ENCODE assay signal across 23 cellular contexts in genomic region chr18:966095-967036, GRCh38.
"Had no signal": no experiment of that assay in that cellular context is flagged by ENCODE, and none has a peak within 500 bp of the region (broad histone marks: within the 10 kb centered on the region; RNA-seq: fewer than 3 reads in every experiment).

No MANE protein-coding gene starts in this region.

- H3K9me3 Mint-ChIP-seq: activated naive CD4-positive, alpha-beta T cell treated with anti-CD3 and anti-CD28 coated beads, Interleukin-2, amount 10 ng/mL, durations not matched to agents 7 days and 5 days; activated naive CD8-positive, alpha-beta T cell treated with anti-CD3 and anti-CD28 coated beads, Interleukin-2, amount 50 U/mL, for 24 hours had no signal

- H2AFZ ChIP-seq: hepatocyte, neural progenitor cell had no signal

- H3K27me3 ChIP-seq: brain microvascular endothelial cell, colonic mucosa, foreskin keratinocyte, neural progenitor cell, right atrium auricular region, suprapubic skin, vagina had no signal

- H3K4me3 ChIP-seq: colonic mucosa, hepatocyte, mucosa of descending colon, neural progenitor cell, prostate gland, right atrium auricular region, suprapubic skin, transverse colon, vagina had no signal

- DNase-seq: activated CD4-positive, alpha-beta T cell treated with anti-CD3 and anti-CD28 coated beads, Interleukin-2, amount 10 ng/mL, durations not matched to agents 7 days and 5 days; activated CD8-positive, alpha-beta memory T cell treated with anti-CD3 and anti-CD28 coated beads, Interleukin-2, amount 50 U/mL, for 4 hours; activated naive CD4-positive, alpha-beta T cell treated with anti-CD3 and anti-CD28 coated beads, Interleukin-2, amount 10 ng/mL, durations not matched to agents 7 days and 5 days; activated naive CD8-positive, alpha-beta T cell treated with anti-CD3 and anti-CD28 coated beads, Interleukin-2, amount 50 U/mL, for 24 hours; activated T-cell treated with anti-CD3 and anti-CD28 coated beads, Interleukin-2, amount 50 U/mL, for 4 hours; brain microvascular endothelial cell; central memory CD4-positive, alpha-beta T cell; colonic mucosa; endodermal cell; foreskin keratinocyte; mucosa of descending colon; naive B cell; stimulated activated naive CD8-positive, alpha-beta T cell treated with anti-CD3 and anti-CD28 coated beads, Interleukin-15, amount 100 ng/mL, for 72 hours; transverse colon had no signal

- H3K9ac ChIP-seq: neural progenitor cell had no signal

- H3K36me3 ChIP-seq: brain microvascular endothelial cell, colonic mucosa, neural progenitor cell, prostate gland, right atrium auricular region, suprapubic skin, transverse colon, vagina had no signal

- H3K27ac Mint-ChIP-seq: activated CD4-positive, alpha-beta T cell treated with anti-CD3 and anti-CD28 coated beads, Interleukin-2, amount 10 ng/mL, durations not matched to agents 7 days and 5 days; activated naive CD4-positive, alpha-beta T cell treated with anti-CD3 and anti-CD28 coated beads, Interleukin-2, amount 10 ng/mL, durations not matched to agents 7 days and 5 days; activated naive CD8-positive, alpha-beta T cell treated with anti-CD3 and anti-CD28 coated beads, Interleukin-2, amount 50 U/mL, for 24 hours; endodermal cell; memory B cell; naive B cell; neural progenitor cell; stimulated activated naive CD8-positive, alpha-beta T cell treated with anti-CD3 and anti-CD28 coated beads, Interleukin-15, amount 100 ng/mL, for 72 hours had no signal

- H3K4me1 Mint-ChIP-seq: activated naive CD4-positive, alpha-beta T cell treated with anti-CD3 and anti-CD28 coated beads, Interleukin-2, amount 10 ng/mL, durations not matched to agents 7 days and 5 days; memory B cell; stimulated activated naive CD8-positive, alpha-beta T cell treated with anti-CD3 and anti-CD28 coated beads, Interleukin-15, amount 100 ng/mL, for 72 hours had no signal

- H3K4me1 ChIP-seq: colonic mucosa, foreskin keratinocyte, prostate gland, right atrium auricular region, suprapubic skin, vagina had no signal

- H3K9me3 ChIP-seq: colonic mucosa, mucosa of descending colon, prostate gland, right atrium auricular region, suprapubic skin, transverse colon, vagina had no signal

- H3K79me2 ChIP-seq: hepatocyte had no signal

- H3K4me2 ChIP-seq: hepatocyte, neural progenitor cell had no signal

- H3K4me3 Mint-ChIP-seq: activated CD4-positive, alpha-beta T cell treated with anti-CD3 and anti-CD28 coated beads, Interleukin-2, amount 10 ng/mL, durations not matched to agents 7 days and 5 days; activated naive CD4-positive, alpha-beta T cell treated with anti-CD3 and anti-CD28 coated beads, Interleukin-2, amount 10 ng/mL, durations not matched to agents 7 days and 5 days; activated naive CD8-positive, alpha-beta T cell treated with anti-CD3 and anti-CD28 coated beads, Interleukin-2, amount 50 U/mL, for 24 hours; activated T-cell treated with anti-CD3 and anti-CD28 coated beads, Interleukin-2, amount 50 U/mL, for 4 hours; endodermal cell; memory B cell; naive B cell; neural progenitor cell; stimulated activated naive CD8-positive, alpha-beta T cell treated with anti-CD3 and anti-CD28 coated beads, Interleukin-15, amount 100 ng/mL, for 72 hours had no signal

- ATAC-seq: activated CD4-positive, CD25-positive, alpha-beta regulatory T cell treated with anti-CD3 and anti-CD28 coated beads, Interleukin-2, amount 50 U/mL, for 24 hours; activated naive CD8-positive, alpha-beta T cell treated with anti-CD3 and anti-CD28 coated beads, Interleukin-2, amount 50 U/mL, for 24 hours; activated T-cell treated with anti-CD3 and anti-CD28 coated beads, Interleukin-2, amount 50 U/mL, for 4 hours; foreskin keratinocyte; mucosa of descending colon; stimulated activated naive CD8-positive, alpha-beta T cell treated with anti-CD3 and anti-CD28 coated beads, Interleukin-15, amount 100 ng/mL, for 72 hours had no signal

- H3K36me3 Mint-ChIP-seq: activated naive CD4-positive, alpha-beta T cell treated with anti-CD3 and anti-CD28 coated beads, Interleukin-2, amount 10 ng/mL, durations not matched to agents 7 days and 5 days; memory B cell; naive B cell; neural progenitor cell had no signal

- H3K27ac ChIP-seq: brain microvascular endothelial cell, colonic mucosa, epithelial cell of prostate, foreskin keratinocyte, hepatocyte, neural progenitor cell, prostate gland, right atrium auricular region, suprapubic skin, transverse colon, vagina had no signal
